Comparison of ENCODE assay signal across 1 cellular context in genomic region chr7:137953043-137953691, GRCh38.
TF ChIP-seq lines count a peak whose summit lies in the region.

No MANE protein-coding gene starts in this region.

TF ChIP-seq in WTC11, 78 proteins besides CTCF, POLR2A, EP300 and RAD21 (continued from another document):
- TF ChIP-seq STAT6 (CRISPR knock-in tag; conservative IDR thresholded peaks at IDR 0.05; ENCODE audit: low read depth) = no peak
- no peak for TF ChIP-seq ZNF425 (CRISPR knock-in tag; conservative IDR thresholded peaks at IDR 0.05)
